ENCODE assay signal across 8 cellular contexts in genomic region chr1:32538887-32539583, GRCh38. TPM values are rescaled to one million over a fixed set of nuclear protein-coding genes. Genes with fewer than 3 reads are reported as not detected.
DNase-seq lines count a peak whose midpoint lies in the region; ATAC-seq and TF ChIP-seq lines count a peak whose summit lies in the region.

Gene ZBTB8A, plus strand, starts transcription at chr1:32539427. Its CDS starts 53,505 bp downstream, at chr1:32592932.

- H3K36me3 Mint-ChIP-seq in activated naive CD8-positive, alpha-beta T cell treated with anti-CD3 and anti-CD28 coated beads for 36 hours: peaks cover 1% of the 10 kb centered on the region
- peaks cover 4% of the 10 kb centered on the region for H3K36me3 Mint-ChIP-seq in glutamatergic neuron (ENCODE audit: unreplicated experiment)

- no peak for ATAC-seq in HG03354 (IDR thresholded peaks at IDR 0.05; ENCODE audit: poor library complexity, severe bottlenecking, unreplicated experiment)
- no peak for ATAC-seq in GM19467 (IDR thresholded peaks at IDR 0.05; ENCODE audit: unreplicated experiment)

- H3K4me3 Mint-ChIP-seq in activated naive CD8-positive, alpha-beta T cell treated with anti-CD3 and anti-CD28 coated beads for 36 hours: peak within 1 kb of the TSS; percentile 76
- H3K4me3 Mint-ChIP-seq in glutamatergic neuron (ENCODE audit: unreplicated experiment): peak within 1 kb of the TSS; percentile 93

- TF ChIP-seq CTCF in glutamatergic neuron (IDR thresholded peaks at IDR 0.05; ENCODE audit: partially characterized antibody, unreplicated experiment): no peak

- no peaks in the 10 kb centered on the region for H3K9me3 Mint-ChIP-seq in activated naive CD8-positive, alpha-beta T cell treated with anti-CD3 and anti-CD28 coated beads for 36 hours
- peaks cover 12% of the 10 kb centered on the region for H3K9me3 Mint-ChIP-seq in glutamatergic neuron (ENCODE audit: unreplicated experiment)

- DNase-seq in AG20443 (ENCODE audit: low spot score) (peak; percentile 69), H7 (no peak), NCI-H774 (lab: John Stamatoyannopoulos, UW) (peak; percentile 75), glutamatergic neuron (peak; percentile 51), nucleus accumbens (lab: John Stamatoyannopoulos, UW) (peak in 35 of 56 donors; percentile 1 to 46 (median 16))
- peak; percentile 14 for DNase-seq in activated naive CD8-positive, alpha-beta T cell treated with anti-CD3 and anti-CD28 coated beads for 36 hours

- H3K36me3 ChIP-seq in H7 (replicated peaks; ENCODE audit: control insufficient read depth, insufficient read depth, low read length): no peaks in the 10 kb centered on the region

- peaks cover 12% of the 10 kb centered on the region for H3K27me3 ChIP-seq in H7 (ENCODE audit: control insufficient read depth, insufficient read depth, low read length)

- peak within 1 kb of the TSS; percentile 90 for H3K4me3 ChIP-seq in H7 (ENCODE audit: insufficient read depth, low read depth, low read length)

- no peak within 1 kb of the TSS for H3K27ac Mint-ChIP-seq in activated naive CD8-positive, alpha-beta T cell treated with anti-CD3 and anti-CD28 coated beads for 36 hours
- H3K27ac Mint-ChIP-seq in glutamatergic neuron (ENCODE audit: unreplicated experiment): peak within 1 kb of the TSS; percentile 74

- peaks cover 88% of the 10 kb centered on the region for H3K27me3 Mint-ChIP-seq in activated naive CD8-positive, alpha-beta T cell treated with anti-CD3 and anti-CD28 coated beads for 36 hours
- peaks cover 5% of the 10 kb centered on the region for H3K27me3 Mint-ChIP-seq in glutamatergic neuron (ENCODE audit: unreplicated experiment)

- peaks cover 8% of the 10 kb centered on the region for H3K4me1 Mint-ChIP-seq in activated naive CD8-positive, alpha-beta T cell treated with anti-CD3 and anti-CD28 coated beads for 36 hours
- peaks cover 2% of the 10 kb centered on the region for H3K4me1 Mint-ChIP-seq in glutamatergic neuron (ENCODE audit: low read depth, unreplicated experiment)

RNA-seq across cellular contexts. Expression of gene ZBTB8A, which starts in this region (rescaled TPM):
- total RNA-seq in H7 (2014; rRNA removed; shearing (Covaris generic)): 6.2 and 9.1 TPM in 2 replicates
- under 1 TPM; 0.21 to 0.24 TPM for total RNA-seq in activated naive CD8-positive, alpha-beta T cell treated with anti-CD3 and anti-CD28 coated beads for 36 hours
- 12.0 TPM for total RNA-seq in glutamatergic neuron (ENCODE audit: unreplicated experiment)

Comparison
In these comparisons a context has a peak if more than half of its experiments do, and no peak if none do; other contexts are left out.
1. Peak in DNase-seq in activated naive CD8-positive, alpha-beta T cell treated with anti-CD3 and anti-CD28 coated beads for 36 hours; RNA of the gene not detected or under 1 TPM.